In the genomic region with DNA sequence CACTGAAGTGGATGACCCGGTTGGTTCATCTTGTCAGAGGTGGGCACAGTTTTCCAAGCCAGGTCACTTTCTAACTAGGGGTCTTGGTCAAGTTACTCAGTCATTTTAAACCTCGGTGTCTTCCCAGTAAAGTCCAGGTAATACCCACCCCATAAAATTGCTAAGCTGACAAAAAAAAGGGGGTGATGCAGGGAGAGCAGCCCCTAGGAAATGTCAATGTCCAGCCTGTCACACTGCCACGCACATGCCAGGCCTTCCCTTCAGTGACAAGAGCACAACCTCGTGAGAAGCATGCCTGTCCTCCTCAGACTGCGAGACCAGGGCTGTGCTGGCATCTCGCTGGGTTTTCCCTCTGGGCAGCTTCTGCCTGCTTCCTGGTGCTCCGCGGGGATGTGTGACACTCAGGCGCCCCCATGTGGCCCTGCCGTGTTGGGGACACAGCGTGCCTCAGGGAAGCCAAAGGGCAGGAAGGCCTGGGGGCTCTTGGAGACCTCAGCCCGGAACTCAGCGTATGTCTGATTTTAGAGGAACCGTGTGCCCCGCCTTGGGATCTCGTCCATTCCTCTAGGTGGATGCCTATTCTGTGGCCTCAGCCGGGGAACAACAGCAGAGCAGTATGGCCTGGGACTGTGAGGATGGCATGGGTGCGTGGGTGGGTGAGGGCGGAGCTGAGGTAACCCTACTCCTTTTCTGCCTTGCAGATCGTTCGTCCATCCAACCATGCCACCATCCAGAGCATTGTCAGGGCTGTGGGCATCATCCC, we compare ENCODE assay signal across 8 cellular contexts. TPM values are rescaled to one million over a fixed set of nuclear protein-coding genes. Genes with fewer than 3 reads are reported as not detected.
DNase-seq lines count a peak whose midpoint lies in the region; ATAC-seq and TF ChIP-seq lines count a peak whose summit lies in the region.

No MANE protein-coding gene starts in this region.

- no peaks in the 10 kb centered on the region for H3K36me3 Mint-ChIP-seq in chondrocyte (ENCODE audit: low read depth)

- H3K4me1 Mint-ChIP-seq in chondrocyte (ENCODE audit: low read depth) = peaks cover 6% of the 10 kb centered on the region

- no peak overlapping the region for H3K4me3 ChIP-seq in left lung

- H3K4me3 Mint-ChIP-seq in chondrocyte (ENCODE audit: unreplicated experiment) = no peak overlapping the region

- H3K4me1 ChIP-seq in left lung = peaks cover 0 to 6% of the 10 kb centered on the region in 2 donors

- no peak overlapping the region for H3K27ac ChIP-seq in left lung

- no peaks in the 10 kb centered on the region for H3K36me3 ChIP-seq in left lung

- DNase-seq in ELF-1 (ENCODE audit: low read depth, low spot score) = peak; percentile 90
- DNase-seq in NCI-H2196 treated with DMSO at 0.1 percent for 48 hours (lab: John Stamatoyannopoulos, UW; ENCODE audit: unreplicated experiment) = peak; percentile 7
- DNase-seq in activated CD4-positive, alpha-beta T cell treated with anti-CD3 and anti-CD28 coated beads for 48 hours = peak; percentile 90
- no peak for DNase-seq in chondrocyte (ENCODE audit: low spot score)
- DNase-seq in left lung = peak; percentile 80 to 95
- DNase-seq in stimulated activated CD4-positive, alpha-beta T cell treated with anti-CD3 and anti-CD28 coated beads, Interleukin-4, amount 100 ng/mL, for 4 hours = peak; percentile 83 to 84
- no peak for DNase-seq in NCI-H187 treated with DMSO at 0.1 percent for 48 hours (lab: John Stamatoyannopoulos, UW)

- intact Hi-C loops in left lung (cut with DNase I) = loop anchor here (10.0 kb wide), 2 partner anchors 267 to 287 kb away; no protein-coding TSS in a partner anchor

- ATAC-seq in HG02588 (IDR thresholded peaks at IDR 0.05; ENCODE audit: unreplicated experiment) (peak; percentile 76), left lung (peak; percentile 99)

- no peaks in the 10 kb centered on the region for H3K9me3 Mint-ChIP-seq in chondrocyte (ENCODE audit: low read depth)

- peak; percentile 94 for TF ChIP-seq CTCF in chondrocyte (IDR thresholded peaks at IDR 0.05)
- TF ChIP-seq CTCF in left lung (IDR thresholded peaks at IDR 0.05) = peak; percentile 68 to 83

- no peak overlapping the region for H3K27ac Mint-ChIP-seq in chondrocyte (ENCODE audit: unreplicated experiment)

- H3K27me3 Mint-ChIP-seq in chondrocyte (ENCODE audit: low read depth) = peaks cover 20% of the 10 kb centered on the region

- H3K27me3 ChIP-seq in left lung = peaks cover 0 to 25% of the 10 kb centered on the region in 2 donors

- no peaks in the 10 kb centered on the region for H3K9me3 ChIP-seq in left lung

RNA-seq across cellular contexts. Expression of a gene that starts 10.2 kb away (rescaled TPM):
- total RNA-seq in chondrocyte = not detected in 3 replicates
- total RNA-seq in left lung = not detected

RNA-seq across cellular contexts. Expression of a gene that starts 12.1 kb away (rescaled TPM):
- total RNA-seq in chondrocyte (0.31 to 3.2 TPM (median 0.67 TPM) in 3 replicates), left lung (10 to 100 TPM in 1 of 2 donors, 1 to 10 TPM in 1; 9.4 to 35.2 TPM)

RNA-seq across cellular contexts. Expression of a gene that starts 36.1 kb away (rescaled TPM):
- total RNA-seq in chondrocyte = not detected in 3 replicates
- not detected for total RNA-seq in left lung

Comparison
In these comparisons a context has a peak if more than half of its experiments do, and no peak if none do; other contexts are left out.
1. DNase-seq: peak in ELF-1 (single experiment), NCI-H2196 treated with DMSO at 0.1 percent for 48 hours (single experiment), activated CD4-positive, alpha-beta T cell treated with anti-CD3 and anti-CD28 coated beads for 48 hours (single experiment), left lung (2 of 2) and stimulated activated CD4-positive, alpha-beta T cell treated with anti-CD3 and anti-CD28 coated beads, Interleukin-4, amount 100 ng/mL, for 4 hours (2 of 2); none in chondrocyte (single experiment) and NCI-H187 treated with DMSO at 0.1 percent for 48 hours (single experiment).